1 cellular context compared by ENCODE assay signal in genomic region chr19:47225746-47226425, GRCh38.
TF ChIP-seq lines count a peak whose summit lies in the region.

No MANE protein-coding gene starts in this region.

TF ChIP-seq in K562, 482 proteins besides CTCF, POLR2A, EP300 and RAD21 (continued from another document and continues in another):
- TF ChIP-seq TRIM24 (IDR thresholded peaks at IDR 0.05), result 0 out of 4 replicates have a peak, but pooled peaks of 1 of the 2 experiments have one; percentile 15
- TF ChIP-seq E4F1 (CRISPR knock-in tag; IDR thresholded peaks at IDR 0.05; ENCODE audit: borderline replicate concordance), result no peak; the same call in 1 of the 2 replicates
- no peak for TF ChIP-seq ZNF124 (CRISPR knock-in tag; IDR thresholded peaks at IDR 0.05)
- TF ChIP-seq SMARCE1 (IDR thresholded peaks at IDR 0.05), result no peak
- TF ChIP-seq GMEB1 (CRISPR knock-in tag; IDR thresholded peaks at IDR 0.05), result peak; percentile 74
- 0 out of 2 replicates have a peak, but pooled peaks have one; percentile 38 for TF ChIP-seq TARDBP (IDR thresholded peaks at IDR 0.05)
- TF ChIP-seq MTF1 (CRISPR knock-in tag; IDR thresholded peaks at IDR 0.05; ENCODE audit: borderline replicate concordance), result no peak
- TF ChIP-seq CREB5 (CRISPR knock-in tag; IDR thresholded peaks at IDR 0.05), result no peak
- no peak for TF ChIP-seq LARP7 (IDR thresholded peaks at IDR 0.05)
- 0 out of 2 replicates have a peak, but pooled peaks have one; percentile 12 for TF ChIP-seq ZNF212 (CRISPR knock-in tag; IDR thresholded peaks at IDR 0.05)
- 0 out of 2 replicates have a peak, but pooled peaks have one; percentile 18 for TF ChIP-seq TCF3 (CRISPR knock-in tag; IDR thresholded peaks at IDR 0.05)
- no peak for TF ChIP-seq NCOA4 (IDR thresholded peaks at IDR 0.05; ENCODE audit: partially characterized antibody)
- TF ChIP-seq NR2C1 (IDR thresholded peaks at IDR 0.05), result no peak
- no peak for TF ChIP-seq NR2C1 (tag; IDR thresholded peaks at IDR 0.05)
- no peak for TF ChIP-seq WHSC1 (IDR thresholded peaks at IDR 0.05; ENCODE audit: low read length)
- 0 out of 2 replicates have a peak, but pooled peaks have one; percentile 30 for TF ChIP-seq DNMT1 (IDR thresholded peaks at IDR 0.05)
- TF ChIP-seq ELF4 (CRISPR knock-in tag; IDR thresholded peaks at IDR 0.05), result no peak
- TF ChIP-seq TRIM28 (IDR thresholded peaks at IDR 0.05), result no peak
- TF ChIP-seq HNRNPK (IDR thresholded peaks at IDR 0.05; ENCODE audit: low read depth, low read length, poor library complexity, severe bottlenecking), result no peak
- TF ChIP-seq KDM1A (IDR thresholded peaks at IDR 0.05), result no peak
- TF ChIP-seq BCOR (IDR thresholded peaks at IDR 0.05), result no peak
- no peak; a peak in 1 of 4 replicates for TF ChIP-seq BCLAF1 (IDR thresholded peaks at IDR 0.05; ENCODE audit: borderline replicate concordance in 1 of 2, control insufficient read depth in 1 of 2, low read depth in 2 of 2, low read length in 1 of 2)
- peak; percentile 96 for TF ChIP-seq SMAD1 (IDR thresholded peaks at IDR 0.05; ENCODE audit: low read depth, low read length, partially characterized antibody)
- no peak for TF ChIP-seq POU5F1 (IDR thresholded peaks at IDR 0.05; ENCODE audit: borderline replicate concordance, low read depth, low read length, partially characterized antibody)
- peak; percentile 60; the same call in 1 of the 2 replicates for TF ChIP-seq RNF2 (IDR thresholded peaks at IDR 0.05)
- TF ChIP-seq GABPB1 (CRISPR knock-in tag; IDR thresholded peaks at IDR 0.05), result peak; percentile 49; the same call in 1 of the 2 replicates
- TF ChIP-seq MTA3 (IDR thresholded peaks at IDR 0.05; ENCODE audit: borderline replicate concordance), result peak; percentile 98
- TF ChIP-seq POLR2G (IDR thresholded peaks at IDR 0.05; ENCODE audit: low read depth, low read length), result no peak
- no peak for TF ChIP-seq MCM5 (IDR thresholded peaks at IDR 0.05; ENCODE audit: low read depth)
- TF ChIP-seq STAT6 (CRISPR knock-in tag; IDR thresholded peaks at IDR 0.05), result no peak; the same call in 1 of the 2 replicates
- TF ChIP-seq E2F1 (CRISPR knock-in tag; IDR thresholded peaks at IDR 0.05), result no peak; the same call in 1 of the 2 replicates
- TF ChIP-seq DMBX1 (CRISPR knock-in tag; IDR thresholded peaks at IDR 0.05; ENCODE audit: borderline replicate concordance), result peak; percentile 31; the same call in 1 of the 2 replicates
- TF ChIP-seq HDAC3 (IDR thresholded peaks at IDR 0.05; ENCODE audit: borderline replicate concordance, partially characterized antibody), result no peak
- TF ChIP-seq MAZ (CRISPR knock-in tag; conservative IDR thresholded peaks at IDR 0.05 in 1 of 2, IDR thresholded peaks at IDR 0.05 in 1 of 2), result peak; percentile 87 to 90
- TF ChIP-seq OTX1 (CRISPR knock-in tag; IDR thresholded peaks at IDR 0.05), result no peak
- TF ChIP-seq XRCC5 (IDR thresholded peaks at IDR 0.05; ENCODE audit: low read depth, low read length), result no peak
- TF ChIP-seq TAL1 (IDR thresholded peaks at IDR 0.05), result no peak
- TF ChIP-seq RFX5 (IDR thresholded peaks at IDR 0.05; ENCODE audit: low read depth, low read length), result no peak
- no peak for TF ChIP-seq KLF13 (tag; IDR thresholded peaks at IDR 0.05; ENCODE audit: borderline replicate concordance, low read depth)
- TF ChIP-seq ZFP1 (CRISPR knock-in tag; IDR thresholded peaks at IDR 0.05), result no peak
- TF ChIP-seq ZNF76 (CRISPR knock-in tag; IDR thresholded peaks at IDR 0.05; ENCODE audit: borderline replicate concordance), result peak; percentile 49; the same call in 1 of the 2 replicates
- peak; percentile 40; the same call in 1 of the 2 replicates for TF ChIP-seq ZBTB40 (IDR thresholded peaks at IDR 0.05)
- TF ChIP-seq ZBTB40 (CRISPR knock-in tag; IDR thresholded peaks at IDR 0.05), result 0 out of 2 replicates have a peak, but pooled peaks have one; percentile 30
- TF ChIP-seq ZNF561 (CRISPR knock-in tag; conservative IDR thresholded peaks at IDR 0.05), result no peak
